ENCODE assay signal across 1 cellular context in the genomic region with DNA sequence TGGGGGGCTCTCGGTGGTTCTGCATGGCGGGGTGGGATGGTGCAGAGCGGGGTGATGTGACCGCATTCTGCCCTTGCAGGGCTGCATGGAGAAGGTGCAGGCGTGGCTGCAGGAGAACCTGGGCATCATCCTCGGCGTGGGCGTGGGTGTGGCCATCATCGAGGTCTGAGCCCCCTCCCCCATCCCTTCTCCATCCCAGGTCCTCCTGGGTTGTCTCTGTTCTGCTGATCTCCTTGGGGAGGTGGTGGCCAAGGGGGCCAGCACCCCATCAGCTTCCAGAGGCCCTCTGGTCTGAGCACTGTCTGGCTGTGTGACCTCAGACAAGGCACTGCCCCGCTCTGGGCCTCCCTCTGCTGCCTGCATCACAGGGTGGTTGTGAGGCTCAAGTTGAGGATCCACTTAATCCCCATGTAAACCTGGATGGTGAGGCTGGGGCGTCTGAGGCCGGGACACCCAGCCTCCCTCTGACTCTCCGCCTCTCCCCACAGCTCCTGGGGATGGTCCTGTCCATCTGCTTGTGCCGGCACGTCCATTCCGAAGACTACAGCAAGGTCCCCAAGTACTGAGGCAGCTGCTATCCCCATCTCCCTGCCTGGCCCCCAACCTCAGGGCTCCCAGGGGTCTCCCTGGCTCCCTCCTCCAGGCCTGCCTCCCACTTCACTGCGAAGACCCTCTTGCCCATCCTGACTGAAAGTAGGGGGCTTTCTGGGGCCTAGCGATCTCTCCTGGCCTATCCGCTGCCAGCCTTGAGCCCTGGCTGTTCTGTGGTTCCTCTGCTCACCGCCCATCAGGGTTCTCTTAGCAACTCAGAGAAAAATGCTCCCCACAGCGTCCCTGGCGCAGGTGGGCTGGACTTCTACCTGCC.
TF ChIP-seq lines count a peak whose summit lies in the region.

No MANE protein-coding gene starts in this region.

TF ChIP-seq in HepG2, 621 proteins besides CTCF, POLR2A, EP300 and RAD21:
- TF ChIP-seq PBX2 (CRISPR knock-in tag; IDR thresholded peaks at IDR 0.05) (no peak), ZNF768 (CRISPR knock-in tag; IDR thresholded peaks at IDR 0.05) (peak; percentile 85; the same call in 1 of the 2 replicates)
